2 cellular contexts compared by ENCODE assay signal in the genomic region with DNA sequence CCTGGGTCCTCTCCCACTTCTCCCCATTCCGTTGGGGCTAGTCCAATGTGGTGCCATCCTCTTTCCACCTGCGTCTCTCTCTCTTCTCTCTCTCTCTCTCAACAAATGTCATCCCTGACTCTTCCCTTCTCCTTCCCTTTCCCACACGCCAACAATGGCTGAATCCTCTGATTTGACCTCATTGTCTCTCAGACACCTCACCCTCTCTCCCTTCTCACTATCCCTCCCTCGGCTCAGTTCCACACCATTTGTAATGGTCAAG.
TF ChIP-seq lines count a peak whose summit lies in the region.

No MANE protein-coding gene starts in this region.

TF ChIP-seq in SK-N-SH, 30 proteins besides CTCF, POLR2A, EP300 and RAD21 (continued from another document):
- TF ChIP-seq MEF2A (IDR thresholded peaks at IDR 0.05; ENCODE audit: borderline replicate concordance, low read depth), result no peak
- no peak for TF ChIP-seq TAF1 (IDR thresholded peaks at IDR 0.05; ENCODE audit: borderline replicate concordance, low read depth, low read length)
- no peak for TF ChIP-seq GABPA (IDR thresholded peaks at IDR 0.05; ENCODE audit: low read depth)
- TF ChIP-seq, protein P1, sequence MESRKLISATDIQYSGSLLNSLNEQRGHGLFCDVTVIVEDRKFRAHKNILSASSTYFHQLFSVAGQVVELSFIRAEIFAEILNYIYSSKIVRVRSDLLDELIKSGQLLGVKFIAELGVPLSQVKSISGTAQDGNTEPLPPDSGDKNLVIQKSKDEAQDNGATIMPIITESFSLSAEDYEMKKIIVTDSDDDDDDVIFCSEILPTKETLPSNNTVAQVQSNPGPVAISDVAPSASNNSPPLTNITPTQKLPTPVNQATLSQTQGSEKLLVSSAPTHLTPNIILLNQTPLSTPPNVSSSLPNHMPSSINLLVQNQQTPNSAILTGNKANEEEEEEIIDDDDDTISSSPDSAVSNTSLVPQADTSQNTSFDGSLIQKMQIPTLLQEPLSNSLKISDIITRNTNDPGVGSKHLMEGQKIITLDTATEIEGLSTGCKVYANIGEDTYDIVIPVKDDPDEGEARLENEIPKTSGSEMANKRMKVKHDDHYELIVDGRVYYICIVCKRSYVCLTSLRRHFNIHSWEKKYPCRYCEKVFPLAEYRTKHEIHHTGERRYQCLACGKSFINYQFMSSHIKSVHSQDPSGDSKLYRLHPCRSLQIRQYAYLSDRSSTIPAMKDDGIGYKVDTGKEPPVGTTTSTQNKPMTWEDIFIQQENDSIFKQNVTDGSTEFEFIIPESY (IDR thresholded peaks at IDR 0.05; ENCODE audit: borderline replicate concordance, low read depth), result no peak
- TF ChIP-seq, protein P2, sequence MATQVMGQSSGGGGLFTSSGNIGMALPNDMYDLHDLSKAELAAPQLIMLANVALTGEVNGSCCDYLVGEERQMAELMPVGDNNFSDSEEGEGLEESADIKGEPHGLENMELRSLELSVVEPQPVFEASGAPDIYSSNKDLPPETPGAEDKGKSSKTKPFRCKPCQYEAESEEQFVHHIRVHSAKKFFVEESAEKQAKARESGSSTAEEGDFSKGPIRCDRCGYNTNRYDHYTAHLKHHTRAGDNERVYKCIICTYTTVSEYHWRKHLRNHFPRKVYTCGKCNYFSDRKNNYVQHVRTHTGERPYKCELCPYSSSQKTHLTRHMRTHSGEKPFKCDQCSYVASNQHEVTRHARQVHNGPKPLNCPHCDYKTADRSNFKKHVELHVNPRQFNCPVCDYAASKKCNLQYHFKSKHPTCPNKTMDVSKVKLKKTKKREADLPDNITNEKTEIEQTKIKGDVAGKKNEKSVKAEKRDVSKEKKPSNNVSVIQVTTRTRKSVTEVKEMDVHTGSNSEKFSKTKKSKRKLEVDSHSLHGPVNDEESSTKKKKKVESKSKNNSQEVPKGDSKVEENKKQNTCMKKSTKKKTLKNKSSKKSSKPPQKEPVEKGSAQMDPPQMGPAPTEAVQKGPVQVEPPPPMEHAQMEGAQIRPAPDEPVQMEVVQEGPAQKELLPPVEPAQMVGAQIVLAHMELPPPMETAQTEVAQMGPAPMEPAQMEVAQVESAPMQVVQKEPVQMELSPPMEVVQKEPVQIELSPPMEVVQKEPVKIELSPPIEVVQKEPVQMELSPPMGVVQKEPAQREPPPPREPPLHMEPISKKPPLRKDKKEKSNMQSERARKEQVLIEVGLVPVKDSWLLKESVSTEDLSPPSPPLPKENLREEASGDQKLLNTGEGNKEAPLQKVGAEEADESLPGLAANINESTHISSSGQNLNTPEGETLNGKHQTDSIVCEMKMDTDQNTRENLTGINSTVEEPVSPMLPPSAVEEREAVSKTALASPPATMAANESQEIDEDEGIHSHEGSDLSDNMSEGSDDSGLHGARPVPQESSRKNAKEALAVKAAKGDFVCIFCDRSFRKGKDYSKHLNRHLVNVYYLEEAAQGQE (IDR thresholded peaks at IDR 0.05; ENCODE audit: low read depth, low read length), result no peak
- TF ChIP-seq, protein P3, sequence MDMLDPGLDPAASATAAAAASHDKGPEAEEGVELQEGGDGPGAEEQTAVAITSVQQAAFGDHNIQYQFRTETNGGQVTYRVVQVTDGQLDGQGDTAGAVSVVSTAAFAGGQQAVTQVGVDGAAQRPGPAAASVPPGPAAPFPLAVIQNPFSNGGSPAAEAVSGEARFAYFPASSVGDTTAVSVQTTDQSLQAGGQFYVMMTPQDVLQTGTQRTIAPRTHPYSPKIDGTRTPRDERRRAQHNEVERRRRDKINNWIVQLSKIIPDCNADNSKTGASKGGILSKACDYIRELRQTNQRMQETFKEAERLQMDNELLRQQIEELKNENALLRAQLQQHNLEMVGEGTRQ (IDR thresholded peaks at IDR 0.05; ENCODE audit: borderline replicate concordance, low read depth, low read length), result no peak
- no peak for TF ChIP-seq MXI1 (IDR thresholded peaks at IDR 0.05; ENCODE audit: low read depth, low read length)
- TF ChIP-seq RFX5 (IDR thresholded peaks at IDR 0.05; ENCODE audit: low read length), result no peak
- no peak for TF ChIP-seq EZH2phosphoT487 (IDR thresholded peaks at IDR 0.05; ENCODE audit: borderline replicate concordance, low read depth)
- no peak for TF ChIP-seq TCF12 (IDR thresholded peaks at IDR 0.05)
- TF ChIP-seq RXRA (IDR thresholded peaks at IDR 0.05; ENCODE audit: borderline replicate concordance, low read depth), result no peak
- no peak for TF ChIP-seq SMC3 (IDR thresholded peaks at IDR 0.05; ENCODE audit: low read depth, low read length)
- TF ChIP-seq FOXJ3 (CRISPR knock-in tag; IDR thresholded peaks at IDR 0.05), result no peak
- TF ChIP-seq, protein P4, sequence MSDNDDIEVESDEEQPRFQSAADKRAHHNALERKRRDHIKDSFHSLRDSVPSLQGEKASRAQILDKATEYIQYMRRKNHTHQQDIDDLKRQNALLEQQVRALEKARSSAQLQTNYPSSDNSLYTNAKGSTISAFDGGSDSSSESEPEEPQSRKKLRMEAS (IDR thresholded peaks at IDR 0.05; ENCODE audit: low read depth), result no peak

TF ChIP-seq in SK-N-SH treated with all-trans-retinoic acid at 6 μM for 48 hours, 23 proteins besides CTCF, POLR2A, EP300 and RAD21:
- TF ChIP-seq TOX (CRISPR knock-in tag; IDR thresholded peaks at IDR 0.05; ENCODE audit: borderline replicate concordance) (no peak), ZC3H10 (CRISPR knock-in tag; IDR thresholded peaks at IDR 0.05) (no peak), CSDC2 (CRISPR knock-in tag; IDR thresholded peaks at IDR 0.05) (no peak)
- TF ChIP-seq, protein P5, sequence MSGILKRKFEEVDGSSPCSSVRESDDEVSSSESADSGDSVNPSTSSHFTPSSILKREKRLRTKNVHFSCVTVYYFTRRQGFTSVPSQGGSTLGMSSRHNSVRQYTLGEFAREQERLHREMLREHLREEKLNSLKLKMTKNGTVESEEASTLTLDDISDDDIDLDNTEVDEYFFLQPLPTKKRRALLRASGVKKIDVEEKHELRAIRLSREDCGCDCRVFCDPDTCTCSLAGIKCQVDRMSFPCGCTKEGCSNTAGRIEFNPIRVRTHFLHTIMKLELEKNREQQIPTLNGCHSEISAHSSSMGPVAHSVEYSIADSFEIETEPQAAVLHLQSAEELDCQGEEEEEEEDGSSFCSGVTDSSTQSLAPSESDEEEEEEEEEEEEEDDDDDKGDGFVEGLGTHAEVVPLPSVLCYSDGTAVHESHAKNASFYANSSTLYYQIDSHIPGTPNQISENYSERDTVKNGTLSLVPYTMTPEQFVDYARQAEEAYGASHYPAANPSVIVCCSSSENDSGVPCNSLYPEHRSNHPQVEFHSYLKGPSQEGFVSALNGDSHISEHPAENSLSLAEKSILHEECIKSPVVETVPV (CRISPR knock-in tag; IDR thresholded peaks at IDR 0.05), result no peak
